In the genomic region with DNA sequence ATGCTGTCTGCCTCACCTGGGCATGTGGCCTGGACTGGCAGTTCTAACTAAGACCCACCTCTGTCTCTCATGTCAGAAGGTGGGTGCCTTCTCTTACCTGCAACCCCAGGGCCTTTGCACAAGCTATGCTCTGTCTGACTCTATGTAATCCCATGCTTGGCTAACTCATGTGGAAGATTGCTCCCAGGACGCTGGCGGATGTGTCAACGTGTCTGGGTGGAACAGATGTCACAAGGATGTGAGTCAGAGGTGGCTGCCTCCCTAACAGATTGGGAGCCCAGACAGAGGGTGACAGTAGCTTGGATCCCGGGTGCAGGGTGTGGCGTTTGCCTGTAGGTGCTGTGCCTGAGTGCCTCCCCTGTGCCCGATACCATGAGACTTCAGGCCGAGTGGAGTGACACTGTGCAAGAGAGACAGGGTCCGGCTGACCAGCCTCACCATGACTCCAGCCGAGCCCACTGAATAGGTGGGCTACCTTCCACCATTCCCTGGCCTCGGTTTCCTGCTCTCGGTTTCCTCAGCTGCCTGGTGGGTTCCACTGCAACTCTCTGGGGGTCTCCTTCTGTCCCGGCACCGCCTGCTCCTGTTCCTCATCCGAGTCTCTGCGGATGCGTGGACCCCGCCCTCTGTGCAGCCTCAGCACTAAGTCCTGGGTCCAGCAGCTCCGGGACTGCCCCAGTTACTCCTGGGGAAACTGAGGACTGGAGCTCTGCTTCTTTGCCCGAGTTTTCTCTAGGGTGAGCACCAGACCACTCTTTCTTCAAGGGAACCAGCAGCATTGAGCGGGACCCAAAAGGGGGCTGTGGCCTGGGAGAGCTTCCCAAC, we compare ENCODE assay signal across 13 cellular contexts. TPM values are rescaled to one million over a fixed set of nuclear protein-coding genes. Genes with fewer than 3 reads are reported as not detected.
A peak's percentile ranks its signal among the peaks of the same experiment; 100 is the strongest.
DNase-seq lines count a peak whose midpoint lies in the region; ATAC-seq and TF ChIP-seq lines count a peak whose summit lies in the region.
"Had no signal": no experiment of that assay in that cellular context is flagged by ENCODE, and none has a peak within 500 bp of the region (broad histone marks: within the 10 kb centered on the region; RNA-seq: fewer than 3 reads in every experiment).

No MANE protein-coding gene starts in this region.

- TF ChIP-seq CTCF in right atrium auricular region (IDR thresholded peaks at IDR 0.05) (no peak), suprapubic skin (IDR thresholded peaks at IDR 0.05) (no peak), GM13977 (IDR thresholded peaks at IDR 0.05; ENCODE audit: extremely low read depth, insufficient read depth, missing control alignments) (no peak)

- H3K4me3 ChIP-seq in right atrium auricular region (no peak overlapping the region), suprapubic skin (no peak overlapping the region)
- H3K4me3 ChIP-seq: ovary had no signal

- peak; percentile 55 for DNase-seq in DMS 273 (lab: John Stamatoyannopoulos, UW; ENCODE audit: unreplicated experiment)
- DNase-seq in DMS 273 treated with DMSO at 0.1 percent for 48 hours (lab: John Stamatoyannopoulos, UW) = no peak
- DNase-seq in SIG-M5 (lab: John Stamatoyannopoulos, UW) = peak; percentile 24
- no peak for DNase-seq in right atrium auricular region (ENCODE audit: low spot score)
- peak; percentile 79 to 83 for DNase-seq in suprapubic skin (ENCODE audit: low spot score in 2 of 2)
- DNase-seq in GM13977 (ENCODE audit: low spot score) = no peak
- no peak for DNase-seq in NCI-H2107 treated with DMSO at 0.1 percent for 48 hours (lab: John Stamatoyannopoulos, UW; ENCODE audit: unreplicated experiment)
- DNase-seq: activated CD4-positive, alpha-beta T cell treated with anti-CD3 and anti-CD28 coated beads, Interleukin-2, amount 10 ng/mL, durations not matched to agents 24 days and 14 days; effector memory CD8-positive, alpha-beta T cell; NCI-H2029 had no signal

- H3K36me3 ChIP-seq in right atrium auricular region = no peaks in the 10 kb centered on the region
- no peaks in the 10 kb centered on the region for H3K36me3 ChIP-seq in suprapubic skin
- H3K36me3 ChIP-seq: ovary had no signal

- H3K4me1 ChIP-seq in right atrium auricular region = peaks cover 0 to 94% of the 10 kb centered on the region in 2 donors
- H3K4me1 ChIP-seq in suprapubic skin = peaks cover 95% of the 10 kb centered on the region

- H3K27me3 ChIP-seq in right atrium auricular region (no peaks in the 10 kb centered on the region), suprapubic skin (no peaks in the 10 kb centered on the region)
- H3K27me3 ChIP-seq: ovary had no signal

- no peak for ATAC-seq in GM18858 (IDR thresholded peaks at IDR 0.05; ENCODE audit: unreplicated experiment)
- ATAC-seq: effector memory CD8-positive, alpha-beta T cell had no signal

- in situ Hi-C loops in GM13977 (cut with MboI; ENCODE audit: low pct_unique_long_range_greater_than_20kb, low sequenced_read_pairs, unreplicated experiment) = no loop called here

- peak overlapping the region; percentile 30 to 54 for H3K27ac ChIP-seq in right atrium auricular region
- peak overlapping the region; percentile 81 for H3K27ac ChIP-seq in suprapubic skin
- H3K27ac ChIP-seq: 22Rv1, ovary had no signal

- TF ChIP-seq POLR2A in suprapubic skin (IDR thresholded peaks at IDR 0.05) = no peak

- TF ChIP-seq EP300 in suprapubic skin (IDR thresholded peaks at IDR 0.05) = no peak

- no peaks in the 10 kb centered on the region for H3K9me3 ChIP-seq in right atrium auricular region
- H3K9me3 ChIP-seq in suprapubic skin = no peaks in the 10 kb centered on the region
- H3K9me3 ChIP-seq: ovary had no signal

- 60% methylated on average over 18 of the region's 20 CpGs for WGBS in suprapubic skin

RNA-seq across cellular contexts. Expression of a gene that starts 11.0 kb away (rescaled TPM):
- total RNA-seq in right atrium auricular region (10 to 100 TPM; 20.1 to 25.2 TPM), suprapubic skin (100 to 1,000 TPM; 116 to 709 (median 162) TPM)

RNA-seq across cellular contexts. Expression of a gene that starts 39.8 kb away (rescaled TPM):
- 100 to 1,000 TPM; 171 to 196 TPM for total RNA-seq in right atrium auricular region
- 100 to 1,000 TPM; 122 to 299 (median 196) TPM for total RNA-seq in suprapubic skin

RNA-seq across cellular contexts. Expression of a gene that starts 47.7 kb away (rescaled TPM):
- total RNA-seq in right atrium auricular region (10 to 100 TPM; 28.0 to 45.8 TPM), suprapubic skin (10 to 100 TPM; 21.8 to 36.0 (median 30.8) TPM)

Comparison
In these comparisons a context has a peak if more than half of its experiments do, and no peak if none do; other contexts are left out.
1. DNase-seq: peak in DMS 273 (single experiment), SIG-M5 (single experiment) and suprapubic skin (2 of 2); none in DMS 273 treated with DMSO at 0.1 percent for 48 hours (single experiment), right atrium auricular region (single experiment), GM13977 (single experiment) and NCI-H2107 treated with DMSO at 0.1 percent for 48 hours (single experiment).
2. RNA of a gene that starts 11.0 kb away (total RNA-seq): 116 to 709 TPM in suprapubic skin; 20.1 to 25.2 TPM in right atrium auricular region; every median in the first group is over 4 times any median in the second.